ENCODE assay signal across 7 cellular contexts in genomic region chr10:59625842-59626522, GRCh38.
DNase-seq lines count a peak whose midpoint lies in the region; ATAC-seq, FAIRE-seq and TF ChIP-seq lines count a peak whose summit lies in the region.

No MANE protein-coding gene starts in this region.

- H3K36me3 ChIP-seq in ovary = no peaks in the 10 kb centered on the region

- no peaks in the 10 kb centered on the region for H3K9me3 ChIP-seq in ovary

- intact Hi-C loops in ovary (cut with DNase I) = loop anchor here in 3 of 4 donors (2.0 to 10.0 kb wide), 9 partner anchors 179 to 579 kb away; partner anchors contain the start of gene CCDC6 (in 2 of the 3)

- ATAC-seq in GM21447 (IDR thresholded peaks at IDR 0.05; ENCODE audit: unreplicated experiment) = peak; percentile 75

- no peak for TF ChIP-seq EP300 in ovary (IDR thresholded peaks at IDR 0.05)

- DNase-seq in HS-5 (ENCODE audit: low read depth) (peak; percentile 53), NOMO-1 (lab: John Stamatoyannopoulos, UW; ENCODE audit: unreplicated experiment in 2 of 2) (peak; percentile 56 to 69), glomerular endothelial cell (ENCODE audit: extremely low read depth, low read depth, low spot score) (peak; percentile 27), ovary (peak in 4 of 5 donors; percentile 33 to 52 (median 40))
- DNase-seq in activated gamma-delta T cell treated with anti-CD3 and anti-CD28 coated beads, Interleukin-2, amount 50 U/mL, for 16 hours (ENCODE audit: low read depth) = peak; percentile 4

- no peaks in the 10 kb centered on the region for H3K27me3 ChIP-seq in ovary

- peak; percentile 80 for FAIRE-seq in G401.6 (lab: Jason Lieb, UNC)

- WGBS in ovary, 3 donors = 3 to 5% (median 3%) methylated on average over 7 of the region's 7 CpGs

- TF ChIP-seq POLR2A in ovary (IDR thresholded peaks at IDR 0.05) = no peak

- peak overlapping the region in 1 of 2 donors; percentile 42 for H3K27ac ChIP-seq in ovary

- TF ChIP-seq CTCF in ovary (IDR thresholded peaks at IDR 0.05) = peak; percentile 73 to 95 (median 89)

- H3K4me1 ChIP-seq in ovary (ENCODE audit: insufficient read depth) = no peaks in the 10 kb centered on the region

- H3K4me3 ChIP-seq in ovary = no peak overlapping the region

Comparison
In these comparisons a context has a peak if more than half of its experiments do, and no peak if none do; other contexts are left out.
1. DNase-seq: peak in every context shown above with its lines; median percentile 62 in NOMO-1; 53 in HS-5; 40 in ovary; 27 in glomerular endothelial cell; 4 in activated gamma-delta T cell treated with anti-CD3 and anti-CD28 coated beads, Interleukin-2, amount 50 U/mL, for 16 hours.